In genomic region chr1:182198006-182198605, GRCh38 we compare ENCODE assay signal across 8 cellular contexts.
DNase-seq lines count a peak whose midpoint lies in the region; ATAC-seq and TF ChIP-seq lines count a peak whose summit lies in the region.

No MANE protein-coding gene starts in this region.

- peaks cover 2% of the 10 kb centered on the region for H3K27me3 Mint-ChIP-seq in neural progenitor cell (ENCODE audit: insufficient read depth, low read depth)
- H3K27me3 Mint-ChIP-seq in activated CD8-positive, alpha-beta T cell treated with anti-CD3 and anti-CD28 coated beads, Interleukin-2, amount 10 ng/mL, durations not matched to agents 7 days and 5 days (ENCODE audit: low read depth), result peaks cover 3% of the 10 kb centered on the region

- DNase-seq in COLO829 (ENCODE audit: low spot score) (peak; percentile 28), LNCaP clone FGC (ENCODE audit: low read depth) (no peak), colonic mucosa (no peak), neural progenitor cell (ENCODE audit: low spot score) (no peak), right atrium auricular region (ENCODE audit: low spot score) (no peak)
- no peak for DNase-seq in activated CD8-positive, alpha-beta T cell treated with anti-CD3 and anti-CD28 coated beads, Interleukin-2, amount 10 ng/mL, durations not matched to agents 7 days and 5 days

- no peak overlapping the region for H3K9ac ChIP-seq in colonic mucosa (ENCODE audit: low read depth in 2 of 2, low read length in 2 of 2)
- H3K9ac ChIP-seq in neural progenitor cell, result no peak overlapping the region

- H3K36me3 ChIP-seq in colonic mucosa (no peaks in the 10 kb centered on the region), neural progenitor cell (no peaks in the 10 kb centered on the region), right atrium auricular region (no peaks in the 10 kb centered on the region)

- H3F3A ChIP-seq in neural progenitor cell (ENCODE audit: low read depth), result no peaks in the 10 kb centered on the region

- no peaks in the 10 kb centered on the region for H3K9me3 ChIP-seq in colonic mucosa
- no peaks in the 10 kb centered on the region for H3K9me3 ChIP-seq in neural progenitor cell (ENCODE audit: low read depth)
- H3K9me3 ChIP-seq in right atrium auricular region, result no peaks in the 10 kb centered on the region

- no peak overlapping the region for H3K27ac Mint-ChIP-seq in neural progenitor cell
- H3K27ac Mint-ChIP-seq in activated CD8-positive, alpha-beta T cell treated with anti-CD3 and anti-CD28 coated beads, Interleukin-2, amount 10 ng/mL, durations not matched to agents 7 days and 5 days, result no peak overlapping the region

- intact Hi-C loops in colonic mucosa (cut with DNase I), result loop anchor here (5.0 kb wide), 1 partner anchor 56 kb away; no protein-coding TSS in a partner anchor

- no peak overlapping the region for H2AFZ ChIP-seq in neural progenitor cell (replicated peaks)

- no peak overlapping the region for H3K4me3 ChIP-seq in LNCaP clone FGC (ENCODE audit: low read depth, low read length)
- H3K4me3 ChIP-seq in colonic mucosa, result no peak overlapping the region
- H3K4me3 ChIP-seq in neural progenitor cell, result no peak overlapping the region
- no peak overlapping the region for H3K4me3 ChIP-seq in right atrium auricular region

- no peaks in the 10 kb centered on the region for H3K4me1 Mint-ChIP-seq in neural progenitor cell
- no peaks in the 10 kb centered on the region for H3K4me1 Mint-ChIP-seq in activated CD8-positive, alpha-beta T cell treated with anti-CD3 and anti-CD28 coated beads, Interleukin-2, amount 10 ng/mL, durations not matched to agents 7 days and 5 days (ENCODE audit: low read depth)

- ATAC-seq in HG03159 (IDR thresholded peaks at IDR 0.05; ENCODE audit: unreplicated experiment) (no peak), GM21786 (IDR thresholded peaks at IDR 0.05; ENCODE audit: unreplicated experiment) (no peak)
- no peak for ATAC-seq in activated CD8-positive, alpha-beta T cell treated with anti-CD3 and anti-CD28 coated beads, Interleukin-2, amount 10 ng/mL, durations not matched to agents 7 days and 5 days

- TF ChIP-seq CTCF in LNCaP clone FGC (IDR thresholded peaks at IDR 0.05; ENCODE audit: control insufficient read depth, extremely low read depth, insufficient read depth) (peak; percentile 57), colonic mucosa (IDR thresholded peaks at IDR 0.05) (peak; percentile 13), neural progenitor cell (IDR thresholded peaks at IDR 0.05) (peak; percentile 50), right atrium auricular region (IDR thresholded peaks at IDR 0.05) (no peak)

- CTCF ChIA-PET in activated CD8-positive, alpha-beta T cell treated with anti-CD3 and anti-CD28 coated beads, Interleukin-2, amount 10 ng/mL, durations not matched to agents 7 days and 5 days (lab: Charles Lee), result interaction anchor here (1.5 to 1.7 kb wide), 2 partner anchors 55 to 112 kb away, joined by 5 to 10 read pairs; no protein-coding TSS in a partner anchor

- H3K79me2 ChIP-seq in neural progenitor cell (ENCODE audit: low read depth), result no peaks in the 10 kb centered on the region

- no peaks in the 10 kb centered on the region for H3K27me3 ChIP-seq in colonic mucosa
- no peaks in the 10 kb centered on the region for H3K27me3 ChIP-seq in neural progenitor cell
- H3K27me3 ChIP-seq in right atrium auricular region, result no peaks in the 10 kb centered on the region

- no peak overlapping the region for H3K4me3 Mint-ChIP-seq in neural progenitor cell
- H3K4me3 Mint-ChIP-seq in activated CD8-positive, alpha-beta T cell treated with anti-CD3 and anti-CD28 coated beads, Interleukin-2, amount 10 ng/mL, durations not matched to agents 7 days and 5 days, result no peak overlapping the region

- no peaks in the 10 kb centered on the region for H3K9me3 Mint-ChIP-seq in neural progenitor cell
- no peaks in the 10 kb centered on the region for H3K9me3 Mint-ChIP-seq in activated CD8-positive, alpha-beta T cell treated with anti-CD3 and anti-CD28 coated beads, Interleukin-2, amount 10 ng/mL, durations not matched to agents 7 days and 5 days (ENCODE audit: insufficient read depth)

- H3K27ac ChIP-seq in colonic mucosa (no peak overlapping the region), neural progenitor cell (no peak overlapping the region), right atrium auricular region (peak overlapping the region in 1 of 2 donors; percentile 62)

- H3K36me3 Mint-ChIP-seq in neural progenitor cell, result no peaks in the 10 kb centered on the region
- H3K36me3 Mint-ChIP-seq in activated CD8-positive, alpha-beta T cell treated with anti-CD3 and anti-CD28 coated beads, Interleukin-2, amount 10 ng/mL, durations not matched to agents 7 days and 5 days (ENCODE audit: low read depth), result no peaks in the 10 kb centered on the region

- POLR2A ChIA-PET in activated CD8-positive, alpha-beta T cell treated with anti-CD3 and anti-CD28 coated beads, Interleukin-2, amount 10 ng/mL, durations not matched to agents 7 days and 5 days (lab: Charles Lee), result no interaction called here

- H3K4me1 ChIP-seq in colonic mucosa (no peaks in the 10 kb centered on the region), neural progenitor cell (no peaks in the 10 kb centered on the region), right atrium auricular region (peaks cover 0 to 13% of the 10 kb centered on the region in 2 donors)

- no peaks in the 10 kb centered on the region for H4K20me1 ChIP-seq in neural progenitor cell (ENCODE audit: low read depth)

- H3K4me2 ChIP-seq in neural progenitor cell, result no peak overlapping the region

Comparison
In these comparisons a context has a peak if more than half of its experiments do, and no peak if none do; other contexts are left out.
1. CTCF ChIP-seq: peak in LNCaP clone FGC (single experiment), colonic mucosa (single experiment) and neural progenitor cell (single experiment); none in right atrium auricular region (0 of 2).